In genomic region chr17:68246271-68247028, GRCh38 we compare ENCODE assay signal across 11 cellular contexts. TPM values are rescaled to one million over a fixed set of nuclear protein-coding genes. Genes with fewer than 3 reads are reported as not detected.
DNase-seq lines count a peak whose midpoint lies in the region; ATAC-seq and TF ChIP-seq lines count a peak whose summit lies in the region.
"Had no signal": no experiment of that assay in that cellular context is flagged by ENCODE, and none has a peak within 500 bp of the region (broad histone marks: within the 10 kb centered on the region; RNA-seq: fewer than 3 reads in every experiment).

No MANE protein-coding gene starts in this region.

- H3K27me3 Mint-ChIP-seq in CD4-positive, alpha-beta T cell, result no peaks in the 10 kb centered on the region
- peaks cover 4% of the 10 kb centered on the region; the same call in 1 of the 2 replicates for H3K27me3 Mint-ChIP-seq in HFFc6 (ENCODE audit: insufficient read depth)
- no peaks in the 10 kb centered on the region for H3K27me3 Mint-ChIP-seq in activated naive CD8-positive, alpha-beta T cell treated with anti-CD3 and anti-CD28 coated beads, Interleukin-2, amount 10 ng/mL, durations not matched to agents 7 days and 5 days
- H3K27me3 Mint-ChIP-seq in natural killer cell treated with Interleukin-12 subunit alpha and Interleukin-12 subunit beta and Interleukin-15 and Interleukin-18, amount 100 ng/mL, for 72 hours, result no peaks in the 10 kb centered on the region

- no peak for DNase-seq in CD4-positive, alpha-beta T cell
- DNase-seq in HFFc6, result no peak
- no peak for DNase-seq in activated naive CD8-positive, alpha-beta T cell treated with anti-CD3 and anti-CD28 coated beads, Interleukin-2, amount 10 ng/mL, durations not matched to agents 7 days and 5 days
- no peak for DNase-seq in natural killer cell treated with Interleukin-12 subunit alpha and Interleukin-12 subunit beta and Interleukin-15 and Interleukin-18, amount 100 ng/mL, for 72 hours (ENCODE audit: low spot score)
- no peak for DNase-seq in GM13977 (ENCODE audit: low spot score)
- no peak for DNase-seq in colonic mucosa
- no peak for DNase-seq in pons (ENCODE audit: low spot score)
- DNase-seq in NCI-H510A (lab: John Stamatoyannopoulos, UW), result no peak
- DNase-seq: cerebellar nuclear complex, NCI-H2081 had no signal

- intact Hi-C loops in CD4-positive, alpha-beta T cell (cut with DNase I, micrococcal nuclease), result loop anchor here (2.0 to 10.0 kb wide), 8 partner anchors 39 to 532 kb away; partner anchors contain the start of genes ARSG (in 1 of the 2), KPNA2 (in 1 of the 2), NOL11 (in 1 of the 2) and PRKAR1A (in 1 of the 2)
- intact Hi-C loops in colonic mucosa (cut with DNase I), result no loop called here

- no peaks in the 10 kb centered on the region for H3K9me3 ChIP-seq in CD4-positive, alpha-beta T cell (ENCODE audit: control insufficient read depth, low read length)
- H3K9me3 ChIP-seq in colonic mucosa, result no peaks in the 10 kb centered on the region

- H3K4me3 Mint-ChIP-seq in CD4-positive, alpha-beta T cell, result peak overlapping the region; percentile 86
- peak overlapping the region; percentile 89 for H3K4me3 Mint-ChIP-seq in HFFc6
- peak overlapping the region; percentile 89 for H3K4me3 Mint-ChIP-seq in activated naive CD8-positive, alpha-beta T cell treated with anti-CD3 and anti-CD28 coated beads, Interleukin-2, amount 10 ng/mL, durations not matched to agents 7 days and 5 days
- H3K4me3 Mint-ChIP-seq in natural killer cell treated with Interleukin-12 subunit alpha and Interleukin-12 subunit beta and Interleukin-15 and Interleukin-18, amount 100 ng/mL, for 72 hours, result peak overlapping the region; percentile 88

- CTCF ChIA-PET in CD4-positive, alpha-beta T cell (lab: Charles Lee), result interaction anchor here (1.4 kb wide), 1 partner anchor 266 kb away, joined by 3 read pairs; the partner anchor contains the start of gene PRKAR1A

- no peaks in the 10 kb centered on the region for H3K27me3 ChIP-seq in CD4-positive, alpha-beta T cell (ENCODE audit: control insufficient read depth, insufficient read depth, low read length)
- no peaks in the 10 kb centered on the region for H3K27me3 ChIP-seq in colonic mucosa

- ATAC-seq in CD4-positive, alpha-beta T cell (ENCODE audit: poor library complexity), result no peak
- no peak for ATAC-seq in activated naive CD8-positive, alpha-beta T cell treated with anti-CD3 and anti-CD28 coated beads, Interleukin-2, amount 10 ng/mL, durations not matched to agents 7 days and 5 days (ENCODE audit: low read depth)
- no peak for ATAC-seq in natural killer cell treated with Interleukin-12 subunit alpha and Interleukin-12 subunit beta and Interleukin-15 and Interleukin-18, amount 100 ng/mL, for 72 hours

- no peak overlapping the region for H3K4me3 ChIP-seq in colonic mucosa

- H3K9me3 Mint-ChIP-seq in CD4-positive, alpha-beta T cell, result no peaks in the 10 kb centered on the region
- H3K9me3 Mint-ChIP-seq in HFFc6, result no peaks in the 10 kb centered on the region
- H3K9me3 Mint-ChIP-seq in activated naive CD8-positive, alpha-beta T cell treated with anti-CD3 and anti-CD28 coated beads, Interleukin-2, amount 10 ng/mL, durations not matched to agents 7 days and 5 days, result no peaks in the 10 kb centered on the region
- no peaks in the 10 kb centered on the region for H3K9me3 Mint-ChIP-seq in natural killer cell treated with Interleukin-12 subunit alpha and Interleukin-12 subunit beta and Interleukin-15 and Interleukin-18, amount 100 ng/mL, for 72 hours

- TF ChIP-seq CTCF in CD4-positive, alpha-beta T cell (IDR thresholded peaks at IDR 0.05), result no peak
- TF ChIP-seq CTCF in HFFc6 (IDR thresholded peaks at IDR 0.05) (no peak), GM13977 (IDR thresholded peaks at IDR 0.05; ENCODE audit: extremely low read depth, insufficient read depth, missing control alignments) (no peak), colonic mucosa (IDR thresholded peaks at IDR 0.05) (no peak)

- POLR2A ChIA-PET in CD4-positive, alpha-beta T cell (lab: Charles Lee), result interaction anchor here (1.0 to 3.8 kb wide), 16 partner anchors 9 to 214 kb away, joined by 3 to 90 read pairs (median 10); partner anchors contain the start of genes ARSG, SLC16A6 and WIPI1
- POLR2A ChIA-PET in activated naive CD8-positive, alpha-beta T cell treated with anti-CD3 and anti-CD28 coated beads, Interleukin-2, amount 10 ng/mL, durations not matched to agents 7 days and 5 days (lab: Charles Lee), result interaction anchor here (0.6 to 4.0 kb wide), 14 partner anchors 9 to 257 kb away, joined by 3 to 95 read pairs (median 12); partner anchors contain the start of genes ARSG, SLC16A6 and WIPI1

- H3K36me3 ChIP-seq in colonic mucosa, result no peaks in the 10 kb centered on the region

- H3K4me1 Mint-ChIP-seq in CD4-positive, alpha-beta T cell (ENCODE audit: low read depth), result peaks cover 43% of the 10 kb centered on the region
- peaks cover 21% of the 10 kb centered on the region for H3K4me1 Mint-ChIP-seq in HFFc6 (ENCODE audit: low read depth)
- peaks cover 27% of the 10 kb centered on the region for H3K4me1 Mint-ChIP-seq in activated naive CD8-positive, alpha-beta T cell treated with anti-CD3 and anti-CD28 coated beads, Interleukin-2, amount 10 ng/mL, durations not matched to agents 7 days and 5 days
- H3K4me1 Mint-ChIP-seq in natural killer cell treated with Interleukin-12 subunit alpha and Interleukin-12 subunit beta and Interleukin-15 and Interleukin-18, amount 100 ng/mL, for 72 hours (ENCODE audit: low read depth in 2 of 2), result peaks cover 26 to 33% of the 10 kb centered on the region in 2 donors

- H3K27ac Mint-ChIP-seq in CD4-positive, alpha-beta T cell, result peak overlapping the region; percentile 93
- peak overlapping the region; percentile 98 for H3K27ac Mint-ChIP-seq in HFFc6
- H3K27ac Mint-ChIP-seq in activated naive CD8-positive, alpha-beta T cell treated with anti-CD3 and anti-CD28 coated beads, Interleukin-2, amount 10 ng/mL, durations not matched to agents 7 days and 5 days, result peak overlapping the region; percentile 98
- peak overlapping the region; percentile 97 to 98 for H3K27ac Mint-ChIP-seq in natural killer cell treated with Interleukin-12 subunit alpha and Interleukin-12 subunit beta and Interleukin-15 and Interleukin-18, amount 100 ng/mL, for 72 hours

- no peak overlapping the region for H3K9ac ChIP-seq in colonic mucosa (ENCODE audit: low read depth in 2 of 2, low read length in 2 of 2)

- H3K4me1 ChIP-seq in colonic mucosa, result no peaks in the 10 kb centered on the region
- H3K4me1 ChIP-seq: parathyroid adenoma had no signal

- H3K27ac ChIP-seq in CD4-positive, alpha-beta T cell (ENCODE audit: low read depth, low read length), result peak overlapping the region; percentile 97
- no peak overlapping the region for H3K27ac ChIP-seq in colonic mucosa

- H3K36me3 Mint-ChIP-seq in CD4-positive, alpha-beta T cell (ENCODE audit: low read depth), result peaks cover 44% of the 10 kb centered on the region
- H3K36me3 Mint-ChIP-seq in HFFc6 (ENCODE audit: low read depth), result peaks cover 6% of the 10 kb centered on the region; the same call in 1 of the 2 replicates
- peaks cover 15% of the 10 kb centered on the region for H3K36me3 Mint-ChIP-seq in activated naive CD8-positive, alpha-beta T cell treated with anti-CD3 and anti-CD28 coated beads, Interleukin-2, amount 10 ng/mL, durations not matched to agents 7 days and 5 days
- no peaks in the 10 kb centered on the region for H3K36me3 Mint-ChIP-seq in natural killer cell treated with Interleukin-12 subunit alpha and Interleukin-12 subunit beta and Interleukin-15 and Interleukin-18, amount 100 ng/mL, for 72 hours

- in situ Hi-C loops in GM13977 (cut with MboI; ENCODE audit: low pct_unique_long_range_greater_than_20kb, low sequenced_read_pairs, unreplicated experiment), result no loop called here

RNA-seq across cellular contexts. Expression of gene AMZ2, which starts 1.4 kb away (rescaled TPM):
- total RNA-seq in CD4-positive, alpha-beta T cell, result 10 to 100 TPM; 63.0 to 64.9 TPM
- total RNA-seq in HFFc6 (2021; fragmentation: NEBNext Ultra II Directional; extraction: Animal tissue kit (Norgen Biotek cat#: 25700)), result 100 to 1,000 TPM; 108 to 127 (median 123) TPM
- total RNA-seq in activated naive CD8-positive, alpha-beta T cell treated with anti-CD3 and anti-CD28 coated beads, Interleukin-2, amount 10 ng/mL, durations not matched to agents 7 days and 5 days, result 10 to 100 TPM; 84.2 to 84.5 TPM
- total RNA-seq in natural killer cell treated with Interleukin-12 subunit alpha and Interleukin-12 subunit beta and Interleukin-15 and Interleukin-18, amount 100 ng/mL, for 72 hours, result 10 to 100 TPM; 47.1 to 62.2 TPM
- 10 to 100 TPM; 31.5 to 44.1 TPM for total RNA-seq in colonic mucosa

RNA-seq across cellular contexts. Expression of gene SLC16A6, which starts 44.5 kb away (rescaled TPM):
- total RNA-seq in CD4-positive, alpha-beta T cell, result 1 to 10 TPM; 7.7 to 9.5 TPM
- under 1 TPM; 0.12 to 0.56 (median 0.38) TPM for total RNA-seq in HFFc6 (2021; fragmentation: NEBNext Ultra II Directional; extraction: Animal tissue kit (Norgen Biotek cat#: 25700))
- 1 to 10 TPM; 5.8 to 6.5 TPM for total RNA-seq in activated naive CD8-positive, alpha-beta T cell treated with anti-CD3 and anti-CD28 coated beads, Interleukin-2, amount 10 ng/mL, durations not matched to agents 7 days and 5 days
- total RNA-seq in natural killer cell treated with Interleukin-12 subunit alpha and Interleukin-12 subunit beta and Interleukin-15 and Interleukin-18, amount 100 ng/mL, for 72 hours, result 1 to 10 TPM; 2.4 to 5.8 TPM
- total RNA-seq in colonic mucosa, result under 1 TPM; 0.15 to 0.19 TPM

RNA-seq across cellular contexts. Expression of gene ARSG, which starts 44.8 kb away (rescaled TPM):
- total RNA-seq in CD4-positive, alpha-beta T cell, result 10 to 100 TPM; 13.8 to 16.0 TPM
- 1 to 10 TPM; 4.0 to 7.0 (median 5.0) TPM for total RNA-seq in HFFc6 (2021; fragmentation: NEBNext Ultra II Directional; extraction: Animal tissue kit (Norgen Biotek cat#: 25700))
- total RNA-seq in activated naive CD8-positive, alpha-beta T cell treated with anti-CD3 and anti-CD28 coated beads, Interleukin-2, amount 10 ng/mL, durations not matched to agents 7 days and 5 days, result 10 to 100 TPM; 10.4 to 10.9 TPM
- 1 to 10 TPM; 2.4 to 4.7 TPM for total RNA-seq in natural killer cell treated with Interleukin-12 subunit alpha and Interleukin-12 subunit beta and Interleukin-15 and Interleukin-18, amount 100 ng/mL, for 72 hours
- under 1 TPM; 0.24 to 0.79 TPM for total RNA-seq in colonic mucosa
